In the genomic region with DNA sequence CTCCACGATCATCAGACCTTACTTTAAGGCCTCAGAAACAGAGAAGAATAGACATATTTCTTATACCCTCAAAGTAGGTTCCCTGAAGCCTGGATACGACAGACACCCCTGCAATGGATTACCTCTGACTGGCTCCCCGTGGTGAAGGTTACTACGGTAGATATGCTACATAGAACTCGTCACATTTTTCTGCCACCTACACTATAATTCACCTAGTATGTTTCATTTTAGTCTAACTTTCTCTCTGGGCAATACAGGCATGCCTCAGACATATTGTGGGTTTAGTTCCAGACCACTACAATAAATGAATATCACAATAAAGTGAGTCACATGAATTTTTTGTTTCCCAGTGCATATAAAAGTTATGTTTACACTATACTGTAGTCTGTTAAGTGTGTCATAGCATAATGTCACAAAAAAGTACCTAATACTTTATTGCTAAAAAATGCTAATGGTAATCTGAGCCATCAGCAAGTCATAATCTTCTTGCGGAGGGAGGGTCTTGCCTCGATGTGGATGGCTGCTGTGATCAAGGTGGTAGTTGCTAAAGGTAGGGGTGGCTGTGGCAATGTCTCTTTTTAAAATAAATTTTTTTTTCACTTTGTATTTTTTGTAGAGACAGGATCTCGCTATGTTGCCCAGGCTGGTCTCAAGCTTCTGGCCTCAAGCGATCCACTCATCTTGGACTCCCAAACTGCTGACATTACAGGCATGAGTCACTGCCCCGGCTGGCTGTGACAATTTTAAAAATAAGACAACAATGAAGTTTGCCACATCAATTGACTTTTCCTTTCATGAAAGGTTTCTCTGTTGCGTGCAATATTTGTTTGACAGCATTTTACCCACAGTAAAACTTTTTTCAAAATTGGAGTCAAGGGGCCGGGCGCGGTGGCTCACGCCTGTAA, we compare ENCODE assay signal across 15 cellular contexts.
DNase-seq lines count a peak whose midpoint lies in the region; TF ChIP-seq lines count a peak whose summit lies in the region.
"Had no signal": no experiment of that assay in that cellular context is flagged by ENCODE, and none has a peak within 500 bp of the region (broad histone marks: within the 10 kb centered on the region; RNA-seq: fewer than 3 reads in every experiment).

No MANE protein-coding gene starts in this region.

- H2BK5ac ChIP-seq in trophoblast cell (ENCODE audit: low read depth, low read length, poor library complexity): no peak overlapping the region

- H2AFZ ChIP-seq in trophoblast cell (ENCODE audit: insufficient read depth, low read length, poor library complexity): no peak overlapping the region

- POLR2A ChIA-PET in HEK293 (lab: Yijun Ruan, JAX): interaction anchor here (1.1 kb wide), 1 partner anchor 84 kb away, joined by 3 read pairs; no protein-coding TSS in a partner anchor

- no peak overlapping the region for H2BK12ac ChIP-seq in trophoblast cell (ENCODE audit: low read length)

- no peak overlapping the region for H3K14ac ChIP-seq in trophoblast cell (ENCODE audit: low read length)

- no peaks in the 10 kb centered on the region for H3K27me3 ChIP-seq in trophoblast cell (ENCODE audit: insufficient read depth, low read length)
- H3K27me3 ChIP-seq: BLaER1, Peyer's patch had no signal

- H3K79me1 ChIP-seq in trophoblast cell (ENCODE audit: low read length): no peaks in the 10 kb centered on the region

- H3K9ac ChIP-seq in trophoblast cell (ENCODE audit: low read length): no peak overlapping the region
- H3K9ac ChIP-seq: BLaER1 had no signal

- no peak overlapping the region for H4K91ac ChIP-seq in trophoblast cell (ENCODE audit: low read depth, low read length)

- no peak overlapping the region for H2AK5ac ChIP-seq in trophoblast cell (ENCODE audit: low read length)

- H3K23ac ChIP-seq in trophoblast cell (ENCODE audit: low read length): no peak overlapping the region

- H3K36me3 ChIP-seq in HEK293 (ENCODE audit: control insufficient read depth in 2 of 2, insufficient read depth in 1 of 2, low read length in 2 of 2) (no peaks in the 10 kb centered on the region), trophoblast cell (ENCODE audit: control insufficient read depth in 1 of 2, insufficient read depth in 2 of 2, low read length in 2 of 2) (no peaks in the 10 kb centered on the region)
- H3K36me3 ChIP-seq: BLaER1, HAP-1, Peyer's patch had no signal

- H3K4me1 ChIP-seq in HEK293 (ENCODE audit: control insufficient read depth, insufficient read depth, low read length): peaks cover 6% of the 10 kb centered on the region; the same call in 1 of the 2 replicates
- no peaks in the 10 kb centered on the region for H3K4me1 ChIP-seq in trophoblast cell (ENCODE audit: control insufficient read depth in 1 of 2, insufficient read depth in 2 of 2, low read length in 2 of 2)
- H3K4me1 ChIP-seq: Peyer's patch had no signal

- no peak for TF ChIP-seq CTCF in HEK293 (tag by site-specific recombination; IDR thresholded peaks at IDR 0.05)

- H4K12ac ChIP-seq in trophoblast cell (ENCODE audit: low read depth, low read length): no peak overlapping the region

- H3K4me3 ChIP-seq in HEK293 (ENCODE audit: low read depth, low read length): no peak overlapping the region
- H3K4me3 ChIP-seq in trophoblast cell (ENCODE audit: low read depth, low read length): no peak overlapping the region
- H3K4me3 ChIP-seq: BLaER1, HAP-1, Peyer's patch had no signal

- no peaks in the 10 kb centered on the region for H3K79me2 ChIP-seq in trophoblast cell (ENCODE audit: control insufficient read depth, insufficient read depth, low read length, poor library complexity)

- no peak overlapping the region for H3K18ac ChIP-seq in trophoblast cell (ENCODE audit: low read length)

- CTCF ChIA-PET in HEK293 (lab: Yijun Ruan, JAX): no interaction called here

- H4K8ac ChIP-seq in trophoblast cell (ENCODE audit: low read depth, low read length): no peak overlapping the region

- DNase-seq in EH (ENCODE audit: low read depth) (peak; percentile 31), SW480 (ENCODE audit: low spot score) (peak; percentile 36), trophoblast cell (peak; percentile 57 to 73), SK-N-DZ (ENCODE audit: low spot score) (no peak), COLO668 (lab: John Stamatoyannopoulos, UW; ENCODE audit: unreplicated experiment) (no peak), HUDEP-2 (lab: John Stamatoyannopoulos, UW; ENCODE audit: unreplicated experiment in 76 of 76) (no peak)
- DNase-seq: DMS 273 treated with DMSO at 0.1 percent for 48 hours, IMR-90, NCI-H1092, NCI-H1694 treated with DMSO at 0.1 percent for 48 hours, NCI-H345, Peyer's patch had no signal

- no peak overlapping the region for H2BK120ac ChIP-seq in trophoblast cell (ENCODE audit: insufficient read depth, low read length, poor library complexity)

- H3K27ac ChIP-seq in HEK293 (ENCODE audit: extremely low read depth, low read depth, low read length) (no peak overlapping the region), trophoblast cell (ENCODE audit: low read depth, low read length) (no peak overlapping the region)
- H3K27ac ChIP-seq: BLaER1, Peyer's patch had no signal

- no CpG with 5 or more reads among the region's 15 CpGs for WGBS in trophoblast cell (ENCODE audit: extremely low coverage, insufficient coverage, insufficient read length)

- no peak overlapping the region for H3K4ac ChIP-seq in trophoblast cell (ENCODE audit: low read depth, low read length)

- H3K9me3 ChIP-seq in HEK293 (ENCODE audit: control insufficient read depth, insufficient read depth, low read depth, low read length) (no peaks in the 10 kb centered on the region), trophoblast cell (ENCODE audit: insufficient read depth, low read depth, low read length) (no peaks in the 10 kb centered on the region)
- H3K9me3 ChIP-seq: HAP-1, Peyer's patch had no signal

- H3K4me2 ChIP-seq in trophoblast cell (ENCODE audit: low read length): no peak overlapping the region
- H3K4me2 ChIP-seq: BLaER1 had no signal

TF ChIP-seq in HEK293, 187 proteins besides CTCF, POLR2A, EP300 and RAD21:
- TF ChIP-seq PBX3 (CRISPR knock-in tag; IDR thresholded peaks at IDR 0.05) (no peak), ZBTB8A (tag by site-specific recombination; IDR thresholded peaks at IDR 0.05) (no peak), ZNF785 (tag by site-specific recombination; IDR thresholded peaks at IDR 0.05) (no peak), TRIM28 (IDR thresholded peaks at IDR 0.05; ENCODE audit: borderline replicate concordance, low read length) (no peak), PRDM6 (tag by site-specific recombination; IDR thresholded peaks at IDR 0.05) (0 out of 2 replicates have a peak, but pooled peaks have one; percentile 21)

Comparison
In these comparisons a context has a peak if more than half of its experiments do, and no peak if none do; other contexts are left out.
1. DNase-seq: peak in EH (single experiment), SW480 (single experiment) and trophoblast cell (2 of 2); none in SK-N-DZ (single experiment), COLO668 (single experiment) and HUDEP-2 (0 of 76).